ENCODE assay signal across 9 cellular contexts in genomic region chr22:31488346-31488883, GRCh38. TPM values are rescaled to one million over a fixed set of nuclear protein-coding genes. Genes with fewer than 3 reads are reported as not detected.
DNase-seq lines count a peak whose midpoint lies in the region; ATAC-seq and TF ChIP-seq lines count a peak whose summit lies in the region.
"Had no signal": no experiment of that assay in that cellular context is flagged by ENCODE, and none has a peak within 500 bp of the region (broad histone marks: within the 10 kb centered on the region; RNA-seq: fewer than 3 reads in every experiment).

No MANE protein-coding gene starts in this region.

- no peak overlapping the region for H3K27ac ChIP-seq in liver (ENCODE audit: low read depth in 1 of 2, low read length in 2 of 2)

- DNase-seq in activated naive CD4-positive, alpha-beta T cell treated with Interleukin-2 at 50 U/mL for 16 hours = no peak
- DNase-seq in activated naive CD8-positive, alpha-beta T cell treated with anti-CD3 and anti-CD28 coated beads for 36 hours = no peak
- DNase-seq in type B pancreatic cell (ENCODE audit: extremely low spot score, unreplicated experiment) (no peak), NCI-H526 treated with DMSO at 0.1 percent for 48 hours (lab: John Stamatoyannopoulos, UW) (no peak), mucosa of descending colon (no peak)
- DNase-seq: NCI-H2227 treated with DMSO at 0.1 percent for 48 hours had no signal

- peak overlapping the region; percentile 69 to 70 for H3K9ac ChIP-seq in liver (ENCODE audit: low read depth in 1 of 2, low read length in 2 of 2)

- H3K27me3 Mint-ChIP-seq in activated naive CD4-positive, alpha-beta T cell treated with anti-CD3 and anti-CD28 coated beads, Interleukin-2, amount 50 U/mL, for 24 hours = no peaks in the 10 kb centered on the region
- no peaks in the 10 kb centered on the region for H3K27me3 Mint-ChIP-seq in activated naive CD8-positive, alpha-beta T cell treated with anti-CD3 and anti-CD28 coated beads for 36 hours
- H3K27me3 Mint-ChIP-seq in type B pancreatic cell = no peaks in the 10 kb centered on the region

- H3K9me3 ChIP-seq in liver (ENCODE audit: control insufficient read depth in 4 of 4, low read length in 3 of 4) = no peaks in the 10 kb centered on the region
- H3K9me3 ChIP-seq in mucosa of descending colon = no peaks in the 10 kb centered on the region

- H3K9me3 Mint-ChIP-seq in activated naive CD4-positive, alpha-beta T cell treated with anti-CD3 and anti-CD28 coated beads, Interleukin-2, amount 50 U/mL, for 24 hours = no peaks in the 10 kb centered on the region
- no peaks in the 10 kb centered on the region for H3K9me3 Mint-ChIP-seq in activated naive CD8-positive, alpha-beta T cell treated with anti-CD3 and anti-CD28 coated beads for 36 hours
- H3K9me3 Mint-ChIP-seq in type B pancreatic cell = no peaks in the 10 kb centered on the region

- H3K4me1 ChIP-seq in liver (ENCODE audit: control insufficient read depth in 4 of 4, insufficient read depth in 4 of 4, low read length in 3 of 4) = peaks cover 7 to 24% (median 19%) of the 10 kb centered on the region in 4 donors
- peaks cover 20% of the 10 kb centered on the region for H3K4me1 ChIP-seq in mucosa of descending colon (ENCODE audit: low read depth)

- H3K4me1 Mint-ChIP-seq in activated naive CD4-positive, alpha-beta T cell treated with anti-CD3 and anti-CD28 coated beads, Interleukin-2, amount 50 U/mL, for 24 hours = peaks cover 55% of the 10 kb centered on the region
- H3K4me1 Mint-ChIP-seq in activated naive CD8-positive, alpha-beta T cell treated with anti-CD3 and anti-CD28 coated beads for 36 hours = peaks cover 50% of the 10 kb centered on the region
- peaks cover 21% of the 10 kb centered on the region for H3K4me1 Mint-ChIP-seq in type B pancreatic cell (ENCODE audit: unreplicated experiment)

- peak overlapping the region; percentile 89 for H3K27ac Mint-ChIP-seq in activated naive CD4-positive, alpha-beta T cell treated with anti-CD3 and anti-CD28 coated beads, Interleukin-2, amount 50 U/mL, for 24 hours
- H3K27ac Mint-ChIP-seq in activated naive CD8-positive, alpha-beta T cell treated with anti-CD3 and anti-CD28 coated beads for 36 hours = peak overlapping the region; percentile 69
- peak overlapping the region; percentile 83 for H3K27ac Mint-ChIP-seq in type B pancreatic cell

- H3K36me3 Mint-ChIP-seq in activated naive CD4-positive, alpha-beta T cell treated with anti-CD3 and anti-CD28 coated beads, Interleukin-2, amount 50 U/mL, for 24 hours = peaks cover 9% of the 10 kb centered on the region
- peaks cover 40% of the 10 kb centered on the region for H3K36me3 Mint-ChIP-seq in activated naive CD8-positive, alpha-beta T cell treated with anti-CD3 and anti-CD28 coated beads for 36 hours
- peaks cover 10% of the 10 kb centered on the region for H3K36me3 Mint-ChIP-seq in type B pancreatic cell

- H3K27me3 ChIP-seq in liver (ENCODE audit: control insufficient read depth in 4 of 4, insufficient read depth in 4 of 4, low read length in 3 of 4) = no peaks in the 10 kb centered on the region

- intact Hi-C loops in mucosa of descending colon (cut with DNase I, micrococcal nuclease) = no loop called here

- TF ChIP-seq RAD21 in liver (IDR thresholded peaks at IDR 0.05) = no peak

- no peak for TF ChIP-seq CTCF in liver (IDR thresholded peaks at IDR 0.05; ENCODE audit: low read depth, low read length, missing input control)
- no peak for TF ChIP-seq CTCF in type B pancreatic cell (conservative IDR thresholded peaks at IDR 0.05)
- no peak for TF ChIP-seq CTCF in mucosa of descending colon (IDR thresholded peaks at IDR 0.05)

- peaks cover 0 to 12% (median 7%) of the 10 kb centered on the region in 4 donors for H3K36me3 ChIP-seq in liver (ENCODE audit: control insufficient read depth in 4 of 4, insufficient read depth in 3 of 4, low read depth in 1 of 4, low read length in 3 of 4)
- H3K36me3 ChIP-seq in mucosa of descending colon (ENCODE audit: low read depth) = no peaks in the 10 kb centered on the region

- peak overlapping the region; percentile 88 for H3K4me3 Mint-ChIP-seq in activated naive CD4-positive, alpha-beta T cell treated with anti-CD3 and anti-CD28 coated beads, Interleukin-2, amount 50 U/mL, for 24 hours
- peak overlapping the region; percentile 79 for H3K4me3 Mint-ChIP-seq in activated naive CD8-positive, alpha-beta T cell treated with anti-CD3 and anti-CD28 coated beads for 36 hours
- peak overlapping the region; percentile 88 for H3K4me3 Mint-ChIP-seq in type B pancreatic cell

- ATAC-seq in mucosa of descending colon (no peak), HG02798 (IDR thresholded peaks at IDR 0.05; ENCODE audit: poor library complexity, unreplicated experiment) (no peak)

- H3K4me3 ChIP-seq in liver (ENCODE audit: low read depth in 1 of 3, low read length in 3 of 3) (peak overlapping the region; percentile 75 to 96 (median 95)), mucosa of descending colon (no peak overlapping the region)

- WGBS in liver = 79% methylated on average over 6 of the region's 6 CpGs

TF ChIP-seq in liver, 16 proteins besides CTCF, POLR2A, EP300 and RAD21:
- TF ChIP-seq MAX (IDR thresholded peaks at IDR 0.05) (no peak), YY1 (IDR thresholded peaks at IDR 0.05) (no peak), REST (IDR thresholded peaks at IDR 0.05) (no peak), EGR1 (IDR thresholded peaks at IDR 0.05; ENCODE audit: low read depth in 2 of 2) (no peak), TAF1 (conservative IDR thresholded peaks at IDR 0.05) (no peak), ZBTB33 (IDR thresholded peaks at IDR 0.05) (no peak), ATF3 (IDR thresholded peaks at IDR 0.05) (no peak), RXRA (IDR thresholded peaks at IDR 0.05) (no peak)

RNA-seq across cellular contexts. Expression of gene EIF4ENIF1, which starts 1.2 kb away (rescaled TPM):
- 10 to 100 TPM; 31.3 to 38.8 TPM for total RNA-seq in activated naive CD8-positive, alpha-beta T cell treated with anti-CD3 and anti-CD28 coated beads for 36 hours
- total RNA-seq in liver (1 to 10 TPM; 7.0 to 7.1 TPM), type B pancreatic cell (ENCODE audit: low replicate concordance) (38.8 and 42.6 TPM in 2 replicates), mucosa of descending colon (10 to 100 TPM; 25.0 to 42.0 (median 33.9) TPM)
- 1 to 10 TPM; 4.6 to 5.1 TPM for polyA plus RNA-seq in liver

RNA-seq across cellular contexts. Expression of gene SFI1, which starts 7.9 kb away (rescaled TPM):
- total RNA-seq in activated naive CD8-positive, alpha-beta T cell treated with anti-CD3 and anti-CD28 coated beads for 36 hours = 100 to 1,000 TPM; 110 to 122 TPM
- 10 to 100 TPM; 11.0 to 16.2 TPM for total RNA-seq in liver
- polyA plus RNA-seq in liver = 1 to 10 TPM; 3.1 to 3.7 TPM
- total RNA-seq in type B pancreatic cell (ENCODE audit: low replicate concordance) = 28.7 and 50.3 TPM in 2 replicates
- 10 to 100 TPM; 34.4 to 52.6 (median 49.5) TPM for total RNA-seq in mucosa of descending colon
